ENCODE assay signal across 8 cellular contexts in the genomic region with DNA sequence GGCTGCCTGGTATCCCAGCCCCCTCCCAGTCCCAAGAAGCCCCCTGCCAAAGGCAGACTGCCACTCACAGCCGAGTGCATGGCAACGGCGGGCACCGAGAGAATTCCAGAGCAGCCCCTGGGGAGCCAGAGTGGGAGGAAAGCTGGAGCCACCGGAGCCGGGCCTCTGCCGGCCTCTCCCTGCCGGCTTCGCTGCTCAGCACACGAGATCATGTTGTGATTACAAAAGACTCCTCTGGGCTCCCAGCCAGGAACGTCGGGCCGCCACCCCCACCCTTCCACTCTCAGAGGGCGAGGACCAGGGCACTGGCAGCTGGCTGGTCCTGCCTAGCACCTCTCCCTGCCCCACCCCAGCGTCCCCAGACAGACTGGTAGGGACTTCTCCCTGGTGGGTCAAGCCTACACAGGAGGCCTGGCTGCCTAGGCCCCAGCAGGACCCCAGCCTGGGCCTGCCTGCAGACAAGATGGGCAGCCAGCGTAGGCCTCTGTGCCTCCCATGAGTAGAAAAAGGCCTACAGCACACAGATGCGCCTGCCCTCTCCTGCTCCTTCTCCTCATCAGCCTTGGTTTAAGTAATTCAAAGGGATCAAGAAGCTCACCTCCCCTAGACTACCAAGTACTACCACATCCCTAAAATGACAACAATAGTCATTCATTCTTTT. TPM values are rescaled to one million over a fixed set of nuclear protein-coding genes. Genes with fewer than 3 reads are reported as not detected.
A peak's percentile ranks its signal among the peaks of the same experiment; 100 is the strongest.
DNase-seq lines count a peak whose midpoint lies in the region; ATAC-seq, FAIRE-seq and TF ChIP-seq lines count a peak whose summit lies in the region.

TSS of gene CCDC9B (minus strand) at position 200 of the 661 bp plus-strand sequence. CDS start at position 80, 120 bp downstream.

- no peaks in the 10 kb centered on the region for H3K9me3 Mint-ChIP-seq in stimulated activated naive CD8-positive, alpha-beta T cell treated with anti-CD3 and anti-CD28 coated beads, Interleukin-15, amount 100 ng/mL, for 72 hours

- peak; percentile 44 for FAIRE-seq in K562 (lab: Jason Lieb, UNC)

- peak; percentile 64 for ATAC-seq in K562
- no peak for ATAC-seq in stimulated activated naive CD8-positive, alpha-beta T cell treated with anti-CD3 and anti-CD28 coated beads, Interleukin-15, amount 100 ng/mL, for 72 hours

- peaks cover 7 to 46% of the 10 kb centered on the region in 2 experiments for H3K4me1 ChIP-seq in K562 (replicated peaks in 1 of 2; ENCODE audit: control insufficient read depth in 2 of 2, insufficient read depth in 2 of 2, low read length in 2 of 2)

- H3K9me3 ChIP-seq in K562 (replicated peaks; ENCODE audit: control insufficient read depth, insufficient read depth, low read depth, low read length), result no peaks in the 10 kb centered on the region

- WGBS in K562 (ENCODE audit: insufficient coverage, low coverage, missing lambda C conversion rate), result 16% methylated on average over 17 of the region's 17 CpGs

- POLR2A ChIA-PET in K562 (lab: Yijun Ruan, JAX), result interaction anchor here (0.6 to 4.8 kb wide), 5 partner anchors 9 to 129 kb away, joined by 3 to 30 read pairs (median 3); partner anchors contain the start of gene INAFM2

- H3K27ac ChIP-seq in K562 (ENCODE audit: extremely low read depth, low read depth, low read length), result no peak within 1 kb of the TSS

- H4K20me1 ChIP-seq in K562 (replicated peaks; ENCODE audit: control insufficient read depth, insufficient read depth, low read length), result peaks cover 6% of the 10 kb centered on the region; the same call in 1 of the 2 replicates

- no peak within 1 kb of the TSS; the same call in 1 of the 2 replicates for H3K4me2 ChIP-seq in K562 (ENCODE audit: insufficient read depth, low read length)

- no peak for TF ChIP-seq RAD21 in K562 (CRISPR knock-in tag; conservative IDR thresholded peaks at IDR 0.05 in 1 of 2, IDR thresholded peaks at IDR 0.05 in 1 of 2)

- no peaks in the 10 kb centered on the region for H3K27me3 ChIP-seq in K562 (ENCODE audit: control insufficient read depth in 2 of 2, insufficient read depth in 2 of 2, low read length in 2 of 2)

- H2AFZ ChIP-seq in K562 (ENCODE audit: low read depth, low read length), result peak within 1 kb of the TSS; percentile 40

- H3K27me3 Mint-ChIP-seq in stimulated activated naive CD8-positive, alpha-beta T cell treated with anti-CD3 and anti-CD28 coated beads, Interleukin-15, amount 100 ng/mL, for 72 hours, result no peaks in the 10 kb centered on the region

- no peaks in the 10 kb centered on the region for H3K79me2 ChIP-seq in K562 (ENCODE audit: control insufficient read depth, insufficient read depth, low read length)

- TF ChIP-seq CTCF in K562 (IDR thresholded peaks at IDR 0.05 in 2 of 3, conservative IDR thresholded peaks at IDR 0.05 in 1 of 3; ENCODE audit: insufficient read depth in 2 of 3, low read depth in 1 of 3, low read length in 3 of 3), result no peak

- TF ChIP-seq POLR2A in K562 (conservative IDR thresholded peaks at IDR 0.05), result no peak

- H3K27ac Mint-ChIP-seq in stimulated activated naive CD8-positive, alpha-beta T cell treated with anti-CD3 and anti-CD28 coated beads, Interleukin-15, amount 100 ng/mL, for 72 hours, result peak within 1 kb of the TSS in 1 of 2 donors; percentile 43

- H3K36me3 ChIP-seq in K562 (ENCODE audit: control insufficient read depth, insufficient read depth, low read length), result no peaks in the 10 kb centered on the region

- DNase-seq in ELR (ENCODE audit: low read depth) (peak; percentile 90), NCI-H345 (lab: John Stamatoyannopoulos, UW) (peak; percentile 86), K562 (ENCODE audit: extremely low read depth in 1 of 4, low spot score in 3 of 4) (peak; percentile 61 to 73 (median 67)), hippocampal formation (lab: John Stamatoyannopoulos, UW) (peak; percentile 78 to 87), skeletal muscle cell (ENCODE audit: low read depth) (peak; percentile 70)
- no peak for DNase-seq in activated CD4-positive, alpha-beta T cell treated with anti-CD3 and anti-CD28 coated beads, Interleukin-2, amount 50 U/mL, for 1 hour
- DNase-seq in stimulated activated naive CD8-positive, alpha-beta T cell treated with anti-CD3 and anti-CD28 coated beads, Interleukin-15, amount 100 ng/mL, for 72 hours, result no peak
- DNase-seq in stimulated activated CD4-positive, alpha-beta T cell treated with anti-CD3 and anti-CD28 coated beads, Interleukin-4, amount 100 ng/mL, for 4 hours, result no peak

- H3K4me3 ChIP-seq in K562, result no peak within 1 kb of the TSS
- peak within 1 kb of the TSS; percentile 36 for H3K4me3 ChIP-seq in skeletal muscle cell (ENCODE audit: low read depth, low read length)

- H3K4me3 Mint-ChIP-seq in stimulated activated naive CD8-positive, alpha-beta T cell treated with anti-CD3 and anti-CD28 coated beads, Interleukin-15, amount 100 ng/mL, for 72 hours, result no peak within 1 kb of the TSS

- in situ Hi-C loops in K562 (cut with MboI), result loop anchor here (10.0 kb wide), 1 partner anchor 544 kb away; no protein-coding TSS in a partner anchor

- no peak for TF ChIP-seq EP300 in K562 (IDR thresholded peaks at IDR 0.05; ENCODE audit: low read length)

- BruUV-seq in K562 (replicated peaks; lab: Mats Ljungman, UMichigan), result no TSS peak

- H3K9me1 ChIP-seq in K562 (ENCODE audit: control insufficient read depth, insufficient read depth, low read length), result no peaks in the 10 kb centered on the region

- intact Hi-C loops in K562 (cut with micrococcal nuclease), result no loop called here

- H3K9ac ChIP-seq in K562 (ENCODE audit: insufficient read depth in 1 of 2, low read depth in 2 of 2, low read length in 2 of 2), result peak within 1 kb of the TSS in 1 of 2 experiments; percentile 90; a peak in 3 of 4 replicates

- peaks cover 20% of the 10 kb centered on the region for H3K4me1 Mint-ChIP-seq in stimulated activated naive CD8-positive, alpha-beta T cell treated with anti-CD3 and anti-CD28 coated beads, Interleukin-15, amount 100 ng/mL, for 72 hours

- CTCF ChIA-PET in K562 (lab: Yijun Ruan, JAX; ENCODE audit: low intra/inter-chr PET ratio), result interaction anchor here (0.6 to 0.7 kb wide), 2 partner anchors 62 to 660 kb away, joined by 3 to 4 read pairs; no protein-coding TSS in a partner anchor

TF ChIP-seq in K562, 482 proteins besides CTCF, POLR2A, EP300 and RAD21 (continues in another document):
- TF ChIP-seq RBBP5 (IDR thresholded peaks at IDR 0.05; ENCODE audit: borderline replicate concordance, insufficient read depth, low read length, poor library complexity, severe bottlenecking) (peak; percentile 55), MBD2 (IDR thresholded peaks at IDR 0.05; ENCODE audit: borderline replicate concordance, low read depth) (no peak), ZNF444 (CRISPR knock-in tag; IDR thresholded peaks at IDR 0.05) (no peak), ZFX (CRISPR knock-in tag; IDR thresholded peaks at IDR 0.05) (peak; percentile 66), NFIC (IDR thresholded peaks at IDR 0.05) (peak; percentile 90), CREB3L1 (IDR thresholded peaks at IDR 0.05; ENCODE audit: borderline replicate concordance, low read depth) (peak; percentile 21; the same call in 1 of the 2 replicates), HMGN3 (IDR thresholded peaks at IDR 0.05; ENCODE audit: borderline replicate concordance, extremely low read depth, insufficient read length, low read depth, low read length) (peak; percentile 31), VEZF1 (CRISPR knock-in tag; IDR thresholded peaks at IDR 0.05) (peak; percentile 55; the same call in 1 of the 2 replicates)

RNA-seq across cellular contexts. Expression of gene CCDC9B, which starts in this region (rescaled TPM):
- total RNA-seq in K562 (2011; cell fraction: chromatin; rRNA removed; ENCODE audit: low replicate concordance), result 0.76 and 1.0 TPM in 2 replicates
- 0.79 and 0.83 TPM in 2 replicates for total RNA-seq in K562 (2011; cell fraction: nucleolus; rRNA removed)
- 0.44 and 0.84 TPM in 2 replicates for total RNA-seq in K562 (2011; cell fraction: nucleoplasm; rRNA removed)
- total RNA-seq in K562 (2014; rRNA removed) (0.08 TPM in 1 of 2 replicates, not detected in the other), K562 (2014; rRNA removed; fragmentation: Illumina TruSeq; extraction: Trizol) (0.36 and 0.38 TPM in 2 replicates), K562 (2015; rRNA removed; fragmentation: Illumina TruSeq; extraction: Trizol) (0.26 and 0.47 TPM in 2 replicates), K562 (2021) (0.33 and 0.56 TPM in 2 replicates)
- polyA plus RNA-seq in K562 (2011; rRNA removed) (0.04 TPM in 2 replicates), K562 (2014; fragmentation: Illumina TruSeq; extraction: Trizol) (0.16 and 0.17 TPM in 2 replicates), K562 (2014; fragmentation: Nextera tagmentation; extraction: Ambion mirVana) (under 1 TPM; 0.01 to 0.03 TPM), K562 (2014; rRNA removed) (0.05 and 0.15 TPM in 2 replicates)
- 0.03 TPM in 1 of 2 replicates, not detected in the other for polyA plus RNA-seq in K562 (2011; cell fraction: cytosol; rRNA removed)
- polyA plus RNA-seq in K562 (2011; cell fraction: nucleus; rRNA removed), result 0.22 and 0.38 TPM in 2 replicates
- 0.35 and 1.3 TPM in 2 replicates for polyA plus RNA-seq in K562 (2012)
- 0.06 and 0.07 TPM in 2 replicates for polyA minus RNA-seq in K562 (2011; rRNA and poly(A)+ RNA removed)
- not detected in 2 replicates for polyA minus RNA-seq in K562 (2011; cell fraction: cytosol; rRNA and poly(A)+ RNA removed)
- 0.54 and 1.6 TPM in 2 replicates for polyA minus RNA-seq in K562 (2011; cell fraction: nucleus; rRNA and poly(A)+ RNA removed)

Comparison
In these comparisons a context has a peak if more than half of its experiments do, and no peak if none do; other contexts are left out.
1. DNase-seq: peak in ELR (single experiment), NCI-H345 (single experiment), K562 (4 of 4), hippocampal formation (2 of 2) and skeletal muscle cell (single experiment); none in activated CD4-positive, alpha-beta T cell treated with anti-CD3 and anti-CD28 coated beads, Interleukin-2, amount 50 U/mL, for 1 hour (single experiment), stimulated activated naive CD8-positive, alpha-beta T cell treated with anti-CD3 and anti-CD28 coated beads, Interleukin-15, amount 100 ng/mL, for 72 hours (0 of 2) and stimulated activated CD4-positive, alpha-beta T cell treated with anti-CD3 and anti-CD28 coated beads, Interleukin-4, amount 100 ng/mL, for 4 hours (0 of 2).